19 cellular contexts compared by ENCODE assay signal in genomic region chr6:33443025-33443424, GRCh38.
"Had no signal": no experiment of that assay in that cellular context is flagged by ENCODE, and none has a peak within 500 bp of the region (broad histone marks: within the 10 kb centered on the region; RNA-seq: fewer than 3 reads in every experiment).

No MANE protein-coding gene starts in this region.

- H3K9me3 ChIP-seq: neutrophil, spleen, testis, tibial nerve had no signal

- H3K4me3 Mint-ChIP-seq: dendritic cell treated with granulocyte-macrophage colony-stimulating factor and Interleukin-4, amounts not matched to agents 40 ng/mL and 50 ng/mL, for 4 days; naive thymus-derived CD4-positive, alpha-beta T cell; nephron progenitor cell; stimulated activated naive B cell treated with anti-CD40 and anti-IgM and Interleukin-4, amounts not matched to agents 10 μg/mL and 1 μg/mL and 100 μg/mL, for 72 hours; stimulated activated naive CD8-positive, alpha-beta T cell treated with anti-CD3 and anti-CD28 coated beads, Interleukin-15, amount 100 ng/mL, for 72 hours had no signal

- H3K27ac ChIP-seq: foreskin keratinocyte, hepatocyte, neutrophil, spleen, testis, tibial nerve had no signal

- DNase-seq: erythroblast; foreskin keratinocyte; head of caudate nucleus; kidney; left colon; left ventricle myocardium superior; naive thymus-derived CD4-positive, alpha-beta T cell; nephron progenitor cell; spleen; stimulated activated CD4-positive, alpha-beta T cell treated with anti-CD3 and anti-CD28 coated beads, Interleukin-15, amount 100 ng/mL, for 24 hours; stimulated activated CD4-positive, alpha-beta T cell treated with anti-CD3 and anti-CD28 coated beads, Interleukin-1b, Interleukin-23, amount 100 ng/mL, for 48 hours; stimulated activated CD4-positive, alpha-beta T cell treated with anti-CD3 and anti-CD28 coated beads, Interleukin-4, amount 100 ng/mL, for 24 hours; stimulated activated naive B cell treated with anti-CD40 and anti-IgM and Interleukin-4, amounts not matched to agents 10 μg/mL and 1 μg/mL and 100 μg/mL, for 72 hours; stimulated activated naive CD8-positive, alpha-beta T cell treated with anti-CD3 and anti-CD28 coated beads, Interleukin-15, amount 100 ng/mL, for 72 hours; testis had no signal

- H3K27ac Mint-ChIP-seq: dendritic cell treated with granulocyte-macrophage colony-stimulating factor and Interleukin-4, amounts not matched to agents 40 ng/mL and 50 ng/mL, for 4 days; stimulated activated naive B cell treated with anti-CD40 and anti-IgM and Interleukin-4, amounts not matched to agents 10 μg/mL and 1 μg/mL and 100 μg/mL, for 72 hours had no signal

- H3K36me3 ChIP-seq: neutrophil had no signal

- H3K9me3 Mint-ChIP-seq: dendritic cell treated with granulocyte-macrophage colony-stimulating factor and Interleukin-4, amounts not matched to agents 40 ng/mL and 50 ng/mL, for 4 days; naive thymus-derived CD4-positive, alpha-beta T cell; nephron progenitor cell; stimulated activated naive B cell treated with anti-CD40 and anti-IgM and Interleukin-4, amounts not matched to agents 10 μg/mL and 1 μg/mL and 100 μg/mL, for 72 hours; stimulated activated naive CD8-positive, alpha-beta T cell treated with anti-CD3 and anti-CD28 coated beads, Interleukin-15, amount 100 ng/mL, for 72 hours had no signal

- H3K27me3 Mint-ChIP-seq: dendritic cell treated with granulocyte-macrophage colony-stimulating factor and Interleukin-4, amounts not matched to agents 40 ng/mL and 50 ng/mL, for 4 days; naive thymus-derived CD4-positive, alpha-beta T cell; stimulated activated naive B cell treated with anti-CD40 and anti-IgM and Interleukin-4, amounts not matched to agents 10 μg/mL and 1 μg/mL and 100 μg/mL, for 72 hours; stimulated activated naive CD8-positive, alpha-beta T cell treated with anti-CD3 and anti-CD28 coated beads, Interleukin-15, amount 100 ng/mL, for 72 hours had no signal

- H3K27me3 ChIP-seq: foreskin keratinocyte, hepatocyte, neutrophil, spleen, testis, tibial nerve had no signal

- H3K4me1 Mint-ChIP-seq: nephron progenitor cell had no signal

- H3K4me1 ChIP-seq: foreskin keratinocyte, testis, tibial nerve had no signal

- H3K4me3 ChIP-seq: hepatocyte, spleen, testis, tibial nerve had no signal

- H3K4me2 ChIP-seq: hepatocyte had no signal

- H3K79me2 ChIP-seq: hepatocyte had no signal

- H2AFZ ChIP-seq: hepatocyte had no signal
